ENCODE assay signal across 11 cellular contexts in the genomic region with DNA sequence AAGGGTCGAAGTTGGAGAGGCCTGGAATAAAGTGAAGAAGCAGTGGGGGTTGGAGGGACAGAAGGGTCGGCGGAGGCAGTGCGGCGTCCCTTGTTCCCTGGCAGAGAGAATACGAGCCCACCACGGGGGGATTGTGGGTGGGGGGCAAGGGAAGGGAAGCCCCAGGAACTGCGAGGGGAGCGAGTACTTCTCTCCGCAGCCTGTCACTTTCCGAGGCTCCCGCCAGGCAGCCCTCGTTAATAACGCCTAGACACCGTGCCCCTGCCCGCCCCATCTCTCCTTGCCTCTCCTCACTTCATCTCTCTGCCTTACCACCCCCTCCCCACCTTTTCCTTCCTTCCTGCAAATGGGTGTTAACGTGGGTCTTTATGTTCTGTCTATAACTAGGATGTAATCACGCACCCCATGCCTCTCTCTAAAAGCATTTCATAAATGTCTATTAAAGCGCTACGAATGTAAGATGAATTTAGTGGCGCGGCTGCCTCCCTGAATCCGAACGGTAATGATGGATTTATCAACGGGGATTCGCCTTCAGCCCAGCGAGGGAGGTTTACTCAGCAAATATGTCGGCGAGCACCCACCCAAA. TPM values are rescaled to one million over a fixed set of nuclear protein-coding genes. Genes with fewer than 3 reads are reported as not detected.
DNase-seq lines count a peak whose midpoint lies in the region; TF ChIP-seq lines count a peak whose summit lies in the region.
"Had no signal": no experiment of that assay in that cellular context is flagged by ENCODE, and none has a peak within 500 bp of the region (broad histone marks: within the 10 kb centered on the region; RNA-seq: fewer than 3 reads in every experiment).

No MANE protein-coding gene starts in this region.

- H3K9ac ChIP-seq in endodermal cell (ENCODE audit: extremely low read depth, low read length, poor library complexity, severe bottlenecking): no peak overlapping the region
- peak overlapping the region; percentile 68 for H3K9ac ChIP-seq in muscle layer of colon (ENCODE audit: low read length)

- CTCF ChIA-PET in activated CD4-positive, alpha-beta T cell treated with anti-CD3 and anti-CD28 coated beads, Interleukin-2, amount 10 ng/mL, durations not matched to agents 7 days and 5 days (lab: Charles Lee): interaction anchor here (1.9 kb wide), 1 partner anchor 8 kb away, joined by 5 read pairs; no protein-coding TSS in a partner anchor

- POLR2A ChIA-PET in activated CD4-positive, alpha-beta T cell treated with anti-CD3 and anti-CD28 coated beads, Interleukin-2, amount 10 ng/mL, durations not matched to agents 7 days and 5 days (lab: Charles Lee): no interaction called here

- intact Hi-C loops in thyroid gland (cut with DNase I): no loop called here

- H3K9me3 ChIP-seq in endodermal cell (ENCODE audit: control insufficient read depth, low read length): no peaks in the 10 kb centered on the region
- no peaks in the 10 kb centered on the region for H3K9me3 ChIP-seq in muscle layer of colon (ENCODE audit: low read length)
- H3K9me3 ChIP-seq in thyroid gland: no peaks in the 10 kb centered on the region

- 6 to 10% methylated on average over 6 to 28 of the region's 29 CpGs for WGBS in endodermal cell (ENCODE audit: insufficient coverage in 1 of 2, insufficient read length in 1 of 2), 2 experiments
- 70 to 72% methylated on average over 27 to 29 of the region's 29 CpGs for WGBS in thyroid gland, 2 donors

- DNase-seq in activated CD4-positive, alpha-beta T cell treated with anti-CD3 and anti-CD28 coated beads, Interleukin-2, amount 10 ng/mL, durations not matched to agents 7 days and 5 days: no peak
- DNase-seq in activated CD4-positive, alpha-beta T cell treated with anti-CD3 and anti-CD28 coated beads, Interleukin-2, amount 50 U/mL, for 4 hours: no peak
- DNase-seq in endodermal cell (no peak), thyroid gland (no peak), NOMO-1 (lab: John Stamatoyannopoulos, UW; ENCODE audit: unreplicated experiment in 2 of 2) (no peak), NCI-H345 (lab: John Stamatoyannopoulos, UW) (no peak), NCI-H1436 (lab: John Stamatoyannopoulos, UW) (no peak)
- DNase-seq: naive thymus-derived CD4-positive, alpha-beta T cell; NCI-H1694 had no signal

- H3K27ac ChIP-seq in endodermal cell (ENCODE audit: low read depth, low read length) (peak overlapping the region; percentile 67), muscle layer of colon (ENCODE audit: low read depth, low read length) (peak overlapping the region; percentile 66), thyroid gland (peak overlapping the region; percentile 73 to 97 (median 95))
- H3K27ac ChIP-seq: HL-60 had no signal

- H3K4me1 ChIP-seq in endodermal cell (ENCODE audit: control insufficient read depth, insufficient read depth, low read length) (no peaks in the 10 kb centered on the region), muscle layer of colon (ENCODE audit: insufficient read depth, low read length) (peaks cover 57% of the 10 kb centered on the region), thyroid gland (peaks cover 4 to 5% of the 10 kb centered on the region in 2 donors)

- H3K4me3 ChIP-seq in endodermal cell (ENCODE audit: low read length) (peak overlapping the region; percentile 75), muscle layer of colon (ENCODE audit: low read depth in 1 of 2, low read length in 2 of 2) (no peak overlapping the region), thyroid gland (replicated peaks in 1 of 3) (peak overlapping the region in 1 of 3 donors; percentile 1)

- peaks cover 91% of the 10 kb centered on the region for H3K27me3 Mint-ChIP-seq in activated CD4-positive, alpha-beta T cell treated with anti-CD3 and anti-CD28 coated beads, Interleukin-2, amount 10 ng/mL, durations not matched to agents 7 days and 5 days
- H3K27me3 Mint-ChIP-seq in endodermal cell (ENCODE audit: insufficient read depth): peaks cover 95% of the 10 kb centered on the region

- TF ChIP-seq CTCF in endodermal cell (conservative IDR thresholded peaks at IDR 0.05) (no peak), thyroid gland (IDR thresholded peaks at IDR 0.05) (no peak)

- H3K27ac Mint-ChIP-seq in activated CD4-positive, alpha-beta T cell treated with anti-CD3 and anti-CD28 coated beads, Interleukin-2, amount 10 ng/mL, durations not matched to agents 7 days and 5 days: peak overlapping the region; percentile 41
- H3K27ac Mint-ChIP-seq in endodermal cell: no peak overlapping the region

- H3K4me1 Mint-ChIP-seq in activated CD4-positive, alpha-beta T cell treated with anti-CD3 and anti-CD28 coated beads, Interleukin-2, amount 10 ng/mL, durations not matched to agents 7 days and 5 days: no peaks in the 10 kb centered on the region
- peaks cover 66% of the 10 kb centered on the region for H3K4me1 Mint-ChIP-seq in endodermal cell

- peaks cover 5% of the 10 kb centered on the region for H3K36me3 Mint-ChIP-seq in activated CD4-positive, alpha-beta T cell treated with anti-CD3 and anti-CD28 coated beads, Interleukin-2, amount 10 ng/mL, durations not matched to agents 7 days and 5 days (ENCODE audit: low read depth)
- H3K36me3 Mint-ChIP-seq in endodermal cell (ENCODE audit: low read depth): no peaks in the 10 kb centered on the region

- H3K9me3 Mint-ChIP-seq in activated CD4-positive, alpha-beta T cell treated with anti-CD3 and anti-CD28 coated beads, Interleukin-2, amount 10 ng/mL, durations not matched to agents 7 days and 5 days: peaks cover 3% of the 10 kb centered on the region
- no peaks in the 10 kb centered on the region for H3K9me3 Mint-ChIP-seq in endodermal cell

- no peak overlapping the region for H3K4me3 Mint-ChIP-seq in activated CD4-positive, alpha-beta T cell treated with anti-CD3 and anti-CD28 coated beads, Interleukin-2, amount 10 ng/mL, durations not matched to agents 7 days and 5 days
- H3K4me3 Mint-ChIP-seq in endodermal cell: peak overlapping the region; percentile 40

- H3K27me3 ChIP-seq in endodermal cell (ENCODE audit: control insufficient read depth, insufficient read depth, low read length, poor library complexity, severe bottlenecking): peaks cover 75% of the 10 kb centered on the region
- no peaks in the 10 kb centered on the region for H3K27me3 ChIP-seq in muscle layer of colon (ENCODE audit: control insufficient read depth in 1 of 2, insufficient read depth in 2 of 2, low read length in 2 of 2)
- H3K27me3 ChIP-seq in thyroid gland: no peaks in the 10 kb centered on the region

- H3K36me3 ChIP-seq in endodermal cell (ENCODE audit: control insufficient read depth, insufficient read depth, low read length) (no peaks in the 10 kb centered on the region), muscle layer of colon (ENCODE audit: insufficient read depth, low read length) (no peaks in the 10 kb centered on the region), thyroid gland (no peaks in the 10 kb centered on the region)

- TF ChIP-seq POLR2A in thyroid gland (IDR thresholded peaks at IDR 0.05): no peak

RNA-seq across cellular contexts. Expression of a gene that starts 13.7 kb away (rescaled TPM):
- not detected for total RNA-seq in activated CD4-positive, alpha-beta T cell treated with anti-CD3 and anti-CD28 coated beads, Interleukin-2, amount 10 ng/mL, durations not matched to agents 7 days and 5 days
- total RNA-seq in endodermal cell: 1 to 10 TPM in 1 of 2 donors, under 1 TPM in 1; 0.73 to 3.3 TPM
- polyA plus RNA-seq in endodermal cell (2013, experiment 1 of 2): 54.2 TPM
- 40.9 TPM for polyA plus RNA-seq in endodermal cell (2013, experiment 2 of 2)
- total RNA-seq in thyroid gland: 10 to 100 TPM; 18.3 to 30.2 (median 20.4) TPM
- total RNA-seq: naive thymus-derived CD4-positive, alpha-beta T cell had no signal
- polyA plus RNA-seq: naive thymus-derived CD4-positive, alpha-beta T cell had no signal

Comparison
In these comparisons a context has a peak if more than half of its experiments do, and no peak if none do; other contexts are left out.
1. RNA of a gene that starts 13.7 kb away (total RNA-seq): 18.3 to 30.2 TPM in thyroid gland; 0.73 to 3.3 TPM in endodermal cell and not detected in activated CD4-positive, alpha-beta T cell treated with anti-CD3 and anti-CD28 coated beads, Interleukin-2, amount 10 ng/mL, durations not matched to agents 7 days and 5 days; every median in the first group is over 4 times any median in the second.
2. Peak in every context shown above with its lines, with median percentiles within 50 percentile points of each other: H3K27ac ChIP-seq.